18 cellular contexts compared by ENCODE assay signal in genomic region chr9:18493361-18494015, GRCh38. TPM values are rescaled to one million over a fixed set of nuclear protein-coding genes. Genes with fewer than 3 reads are reported as not detected.
DNase-seq lines count a peak whose midpoint lies in the region; ATAC-seq and TF ChIP-seq lines count a peak whose summit lies in the region.
"Had no signal": no experiment of that assay in that cellular context is flagged by ENCODE, and none has a peak within 500 bp of the region (broad histone marks: within the 10 kb centered on the region; RNA-seq: fewer than 3 reads in every experiment).

No MANE protein-coding gene starts in this region.

- no peaks in the 10 kb centered on the region for H3K9me3 Mint-ChIP-seq in neural progenitor cell
- H3K9me3 Mint-ChIP-seq: GM23338; T-helper 2 cell treated with Interferon-gamma antibody and Interleukin-4, amounts not matched to agents 5 μg/mL and 100 μg/mL, for 36 hours had no signal

- TF ChIP-seq CTCF in cardiac fibroblast (IDR thresholded peaks at IDR 0.05; ENCODE audit: low read depth, low read length) (no peak), neural progenitor cell (IDR thresholded peaks at IDR 0.05) (no peak), ovary (IDR thresholded peaks at IDR 0.05) (no peak)

- peak overlapping the region; percentile 6 for H2AFZ ChIP-seq in neural progenitor cell (replicated peaks)
- H2AFZ ChIP-seq: GM23338 had no signal

- H3K27me3 ChIP-seq in neural progenitor cell (no peaks in the 10 kb centered on the region), ovary (no peaks in the 10 kb centered on the region)
- H3K27me3 ChIP-seq: heart left ventricle, right lobe of liver had no signal

- no peaks in the 10 kb centered on the region for H3K79me2 ChIP-seq in neural progenitor cell (ENCODE audit: low read depth)

- 90 to 95% (median 91%) methylated on average over 3 of the region's 3 CpGs for WGBS in ovary, 3 donors

- no peaks in the 10 kb centered on the region for H3F3A ChIP-seq in neural progenitor cell (ENCODE audit: low read depth)

- DNase-seq in GM04503 (ENCODE audit: low read depth) (peak; percentile 37), NCI-H146 treated with DMSO at 0.1 percent for 48 hours (lab: John Stamatoyannopoulos, UW; ENCODE audit: unreplicated experiment) (peak; percentile 19), cardiac fibroblast (ENCODE audit: low read depth in 2 of 2) (peak; percentile 29 to 59), neural progenitor cell (ENCODE audit: low spot score) (no peak), ovary (no peak)
- no peak for DNase-seq in stimulated activated CD4-positive, alpha-beta T cell treated with anti-CD3 and anti-CD28 coated beads, Interleukin-4, amount 100 ng/mL, for 24 hours
- no peak for DNase-seq in stimulated activated CD4-positive, alpha-beta T cell treated with anti-CD3 and anti-CD28 coated beads, Interleukin-2, amount 100 ng/mL, for 24 hours
- DNase-seq: effector CD8-positive, alpha-beta T cell; GDM1; heart left ventricle; left colon; NCI-H2081; right lobe of liver had no signal

- no peaks in the 10 kb centered on the region for H3K36me3 Mint-ChIP-seq in neural progenitor cell
- H3K36me3 Mint-ChIP-seq: CD14-positive monocyte had no signal

- H3K9me3 ChIP-seq in neural progenitor cell (ENCODE audit: low read depth) (no peaks in the 10 kb centered on the region), ovary (no peaks in the 10 kb centered on the region)
- H3K9me3 ChIP-seq: heart left ventricle, right lobe of liver had no signal

- H3K4me3 ChIP-seq in cardiac fibroblast (replicated peaks in 1 of 2; ENCODE audit: low read depth in 2 of 2, low read length in 2 of 2) (no peak overlapping the region), neural progenitor cell (no peak overlapping the region), ovary (no peak overlapping the region)
- H3K4me3 ChIP-seq: GM23338, heart left ventricle, right lobe of liver had no signal

- no peaks in the 10 kb centered on the region for H3K36me3 ChIP-seq in neural progenitor cell
- no peaks in the 10 kb centered on the region for H3K36me3 ChIP-seq in ovary
- H3K36me3 ChIP-seq: heart left ventricle, right lobe of liver had no signal

- no peaks in the 10 kb centered on the region for H4K20me1 ChIP-seq in neural progenitor cell (ENCODE audit: low read depth)

- no peak overlapping the region for H3K9ac ChIP-seq in neural progenitor cell

- intact Hi-C loops in ovary (cut with DNase I) = no loop called here

- no peak overlapping the region for H3K27ac Mint-ChIP-seq in neural progenitor cell
- H3K27ac Mint-ChIP-seq: CD14-positive monocyte; GM23338; T-helper 2 cell treated with Interferon-gamma antibody and Interleukin-4, amounts not matched to agents 5 μg/mL and 100 μg/mL, for 36 hours had no signal

- H3K4me2 ChIP-seq in neural progenitor cell = no peak overlapping the region
- H3K4me2 ChIP-seq: GM23338 had no signal

- peaks cover 28% of the 10 kb centered on the region for H3K4me1 ChIP-seq in neural progenitor cell
- no peaks in the 10 kb centered on the region for H3K4me1 ChIP-seq in ovary (ENCODE audit: insufficient read depth)
- H3K4me1 ChIP-seq: right lobe of liver had no signal

- no peak for TF ChIP-seq EP300 in ovary (IDR thresholded peaks at IDR 0.05)

- peaks cover 13% of the 10 kb centered on the region for H3K4me1 Mint-ChIP-seq in neural progenitor cell
- H3K4me1 Mint-ChIP-seq: CD14-positive monocyte had no signal

- H3K4me3 Mint-ChIP-seq in neural progenitor cell = no peak overlapping the region
- H3K4me3 Mint-ChIP-seq: CD14-positive monocyte; GM23338; T-helper 2 cell treated with Interferon-gamma antibody and Interleukin-4, amounts not matched to agents 5 μg/mL and 100 μg/mL, for 36 hours had no signal

- H3K27me3 Mint-ChIP-seq in neural progenitor cell (ENCODE audit: insufficient read depth, low read depth) = no peaks in the 10 kb centered on the region

- no peak for TF ChIP-seq POLR2A in ovary (IDR thresholded peaks at IDR 0.05)

- no peak for ATAC-seq in GM18517 (IDR thresholded peaks at IDR 0.05; ENCODE audit: unreplicated experiment)
- ATAC-seq: GM23338, heart left ventricle, left colon, Panc1, right lobe of liver had no signal

- no peak overlapping the region for H3K27ac ChIP-seq in neural progenitor cell
- no peak overlapping the region for H3K27ac ChIP-seq in ovary
- H3K27ac ChIP-seq: heart left ventricle, right lobe of liver had no signal

RNA-seq across cellular contexts. Expression of gene ADAMTSL1, which starts 19.5 kb away (rescaled TPM):
- 0.73 and 2.7 TPM in 2 replicates for total RNA-seq in neural progenitor cell (ENCODE audit: low replicate concordance)
- total RNA-seq in ovary = 10 to 100 TPM in 2 of 7 donors, 1 to 10 TPM in 5; 1.2 to 19.0 (median 6.1) TPM
- polyA plus RNA-seq in ovary = 10 to 100 TPM in 1 of 2 donors, 1 to 10 TPM in 1; 2.4 to 20.0 TPM
- polyA plus RNA-seq: CD14-positive monocyte had no signal

Comparison
In these comparisons a context has a peak if more than half of its experiments do, and no peak if none do; other contexts are left out.
1. DNase-seq: peak in GM04503 (single experiment), NCI-H146 treated with DMSO at 0.1 percent for 48 hours (single experiment) and cardiac fibroblast (2 of 2); none in neural progenitor cell (single experiment), ovary (0 of 5), stimulated activated CD4-positive, alpha-beta T cell treated with anti-CD3 and anti-CD28 coated beads, Interleukin-4, amount 100 ng/mL, for 24 hours (single experiment) and stimulated activated CD4-positive, alpha-beta T cell treated with anti-CD3 and anti-CD28 coated beads, Interleukin-2, amount 100 ng/mL, for 24 hours (0 of 2).